ENCODE assay signal across 1 cellular context in genomic region chr9:137167113-137167751, GRCh38.
TF ChIP-seq lines count a peak whose summit lies in the region.

No MANE protein-coding gene starts in this region.

TF ChIP-seq in neural cell, 6 proteins besides CTCF, POLR2A, EP300 and RAD21 (continued from another document):
- TF ChIP-seq REST (IDR thresholded peaks at IDR 0.05; ENCODE audit: borderline replicate concordance) (no peak), POLR2AphosphoS5 (IDR thresholded peaks at IDR 0.05) (no peak), EZH2 (IDR thresholded peaks at IDR 0.05; ENCODE audit: borderline replicate concordance, insufficient read depth, low read length, poor library complexity, severe bottlenecking) (no peak)
